Comparison of ENCODE assay signal across 8 cellular contexts in genomic region chr3:71784914-71785593, GRCh38. TPM values are rescaled to one million over a fixed set of nuclear protein-coding genes. Genes with fewer than 3 reads are reported as not detected.
DNase-seq lines count a peak whose midpoint lies in the region; ATAC-seq and TF ChIP-seq lines count a peak whose summit lies in the region.

A gene with protein sequence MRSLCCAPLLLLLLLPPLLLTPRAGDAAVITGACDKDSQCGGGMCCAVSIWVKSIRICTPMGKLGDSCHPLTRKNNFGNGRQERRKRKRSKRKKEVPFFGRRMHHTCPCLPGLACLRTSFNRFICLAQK (minus strand): TSS chr3:71785148. CDS start chr3:71785052, 96 bp downstream.

- TF ChIP-seq EP300 in tibial nerve (IDR thresholded peaks at IDR 0.05), result no peak

- DNase-seq in D341Med (ENCODE audit: low spot score), result peak; percentile 77
- peak; percentile 3 for DNase-seq in RWPE1 (ENCODE audit: low spot score)
- peak; percentile 34 for DNase-seq in astrocyte of the hippocampus (ENCODE audit: low read depth, low spot score)
- peak in 6 of 9 donors; percentile 11 to 38 (median 16) for DNase-seq in naive thymus-derived CD4-positive, alpha-beta T cell
- DNase-seq in tibial nerve (ENCODE audit: low spot score in 2 of 2), result no peak
- DNase-seq in KBM-7, result no peak
- no peak for DNase-seq in HK-2 (ENCODE audit: unreplicated experiment)
- no peak for DNase-seq in HT-29 (ENCODE audit: low spot score)

- H3K4me3 ChIP-seq in naive thymus-derived CD4-positive, alpha-beta T cell (ENCODE audit: low read length), result peak within 1 kb of the TSS; percentile 13
- peak within 1 kb of the TSS; percentile 4 to 48 (median 14) for H3K4me3 ChIP-seq in tibial nerve

- TF ChIP-seq CTCF in RWPE1 (conservative IDR thresholded peaks at IDR 0.05; ENCODE audit: low read depth) (no peak), tibial nerve (IDR thresholded peaks at IDR 0.05) (no peak)

- peak within 1 kb of the TSS in 1 of 9 donors; percentile 31 for H3K27ac Mint-ChIP-seq in naive thymus-derived CD4-positive, alpha-beta T cell

- peaks cover 0 to 8% of the 10 kb centered on the region in 2 donors for H3K4me1 ChIP-seq in naive thymus-derived CD4-positive, alpha-beta T cell (ENCODE audit: control insufficient read depth in 2 of 2, insufficient read depth in 2 of 2, low read length in 2 of 2)
- H3K4me1 ChIP-seq in tibial nerve, result peaks cover 0 to 27% (median 8%) of the 10 kb centered on the region in 4 donors

- intact Hi-C loops in naive thymus-derived CD4-positive, alpha-beta T cell (cut with micrococcal nuclease), result loop anchor here (5.0 kb wide), 2 partner anchors 33 to 58 kb away; partner anchors contain the start of genes EIF4E3 (in 1 of the 2) and GPR27 (in 1 of the 2)

- no peaks in the 10 kb centered on the region for H3K9me3 ChIP-seq in naive thymus-derived CD4-positive, alpha-beta T cell (ENCODE audit: control insufficient read depth in 2 of 3, low read length in 3 of 3)
- no peaks in the 10 kb centered on the region for H3K9me3 ChIP-seq in tibial nerve

- no peaks in the 10 kb centered on the region for H3K36me3 ChIP-seq in naive thymus-derived CD4-positive, alpha-beta T cell (ENCODE audit: control insufficient read depth in 2 of 3, insufficient read depth in 3 of 3, low read length in 3 of 3)
- H3K36me3 ChIP-seq in tibial nerve, result no peaks in the 10 kb centered on the region

- WGBS in tibial nerve, 2 donors, result 1% methylated on average over 24 to 34 of the region's 94 CpGs

- H3K27me3 ChIP-seq in naive thymus-derived CD4-positive, alpha-beta T cell (ENCODE audit: control insufficient read depth in 2 of 2, insufficient read depth in 2 of 2, low read length in 2 of 2), result peaks cover 21 to 33% of the 10 kb centered on the region in 2 donors
- H3K27me3 ChIP-seq in tibial nerve, result peaks cover 0 to 63% of the 10 kb centered on the region in 2 donors

- in situ Hi-C loops in KBM-7 (cut with MboI; ENCODE audit: low pct_unique_long_range_greater_than_20kb, low sequenced_read_pairs), result no loop called here

- peak; percentile 77 for ATAC-seq in naive thymus-derived CD4-positive, alpha-beta T cell

- peaks cover 16 to 22% (median 20%) of the 10 kb centered on the region in 7 donors for H3K4me1 Mint-ChIP-seq in naive thymus-derived CD4-positive, alpha-beta T cell

- CTCF ChIA-PET in RWPE1 (lab: Yijun Ruan, JAX), result no interaction called here
- CTCF ChIA-PET in naive thymus-derived CD4-positive, alpha-beta T cell (lab: Charles Lee), result no interaction called here

- no peak for TF ChIP-seq POLR2A in tibial nerve (IDR thresholded peaks at IDR 0.05)

- H3K9me3 Mint-ChIP-seq in naive thymus-derived CD4-positive, alpha-beta T cell, result peaks cover 0 to 2% (median 0%) of the 10 kb centered on the region in 11 donors

- POLR2A ChIA-PET in RWPE1 (lab: Yijun Ruan, JAX; ENCODE audit: low non-redundant PET), result no interaction called here
- POLR2A ChIA-PET in naive thymus-derived CD4-positive, alpha-beta T cell (lab: Charles Lee), result no interaction called here

- peak within 1 kb of the TSS; percentile 75 to 89 (median 82) for H3K4me3 Mint-ChIP-seq in naive thymus-derived CD4-positive, alpha-beta T cell

- H3K27ac ChIP-seq in RWPE1 (no peak within 1 kb of the TSS), tibial nerve (no peak within 1 kb of the TSS)
- H3K27ac ChIP-seq in naive thymus-derived CD4-positive, alpha-beta T cell (ENCODE audit: low read depth, low read length), result no peak within 1 kb of the TSS

- peaks cover 51 to 78% (median 62%) of the 10 kb centered on the region in 5 donors for H3K27me3 Mint-ChIP-seq in naive thymus-derived CD4-positive, alpha-beta T cell

- no peaks in the 10 kb centered on the region for H3K36me3 Mint-ChIP-seq in naive thymus-derived CD4-positive, alpha-beta T cell

RNA-seq across cellular contexts. Expression of the gene that starts here (rescaled TPM):
- 10 to 100 TPM in 1 of 5 experiments, not detected in 4; 14.1 TPM for total RNA-seq in naive thymus-derived CD4-positive, alpha-beta T cell
- not detected for polyA plus RNA-seq in naive thymus-derived CD4-positive, alpha-beta T cell
- under 1 TPM in 1 of 4 donors, not detected in 3; 0.21 TPM for total RNA-seq in tibial nerve
- total RNA-seq in HT-29 (2014; rRNA removed; shearing (Covaris generic)), result not detected in 2 replicates

Comparison
In these comparisons a context has a peak if more than half of its experiments do, and no peak if none do; other contexts are left out.
1. DNase-seq: peak in D341Med (single experiment), RWPE1 (single experiment), astrocyte of the hippocampus (single experiment) and naive thymus-derived CD4-positive, alpha-beta T cell (6 of 9); none in tibial nerve (0 of 2), KBM-7 (single experiment), HK-2 (single experiment) and HT-29 (single experiment).